30 cellular contexts compared by ENCODE assay signal in genomic region chr9:109190151-109190550, GRCh38.
DNase-seq lines count a peak whose midpoint lies in the region; ATAC-seq lines count a peak whose summit lies in the region.
"Had no signal": no experiment of that assay in that cellular context is flagged by ENCODE, and none has a peak within 500 bp of the region (broad histone marks: within the 10 kb centered on the region; RNA-seq: fewer than 3 reads in every experiment).

No MANE protein-coding gene starts in this region.

- H3K4me1 Mint-ChIP-seq in stimulated activated naive CD8-positive, alpha-beta T cell treated with anti-CD3 and anti-CD28 coated beads, Interleukin-15, amount 100 ng/mL, for 72 hours = peaks cover 7% of the 10 kb centered on the region
- H3K4me1 Mint-ChIP-seq in activated naive CD8-positive, alpha-beta T cell treated with anti-CD3 and anti-CD28 coated beads, Interleukin-2, amount 50 U/mL, for 24 hours = no peaks in the 10 kb centered on the region
- peaks cover 3 to 7% of the 10 kb centered on the region in 2 donors for H3K4me1 Mint-ChIP-seq in stimulated activated naive B cell treated with anti-CD40 and anti-IgM and Interleukin-4, amounts not matched to agents 10 μg/mL and 1 μg/mL and 100 μg/mL, for 72 hours
- H3K4me1 Mint-ChIP-seq: endodermal cell, nephron had no signal

- H3K9me3 Mint-ChIP-seq in stimulated activated naive CD8-positive, alpha-beta T cell treated with anti-CD3 and anti-CD28 coated beads, Interleukin-15, amount 100 ng/mL, for 72 hours = no peaks in the 10 kb centered on the region
- H3K9me3 Mint-ChIP-seq in activated naive CD8-positive, alpha-beta T cell treated with anti-CD3 and anti-CD28 coated beads, Interleukin-2, amount 50 U/mL, for 24 hours = no peaks in the 10 kb centered on the region
- no peaks in the 10 kb centered on the region for H3K9me3 Mint-ChIP-seq in stimulated activated naive B cell treated with anti-CD40 and anti-IgM and Interleukin-4, amounts not matched to agents 10 μg/mL and 1 μg/mL and 100 μg/mL, for 72 hours
- H3K9me3 Mint-ChIP-seq: CD4-positive, alpha-beta T cell; endodermal cell; nephron had no signal

- H3K4me3 Mint-ChIP-seq in stimulated activated naive CD8-positive, alpha-beta T cell treated with anti-CD3 and anti-CD28 coated beads, Interleukin-15, amount 100 ng/mL, for 72 hours = no peak overlapping the region
- H3K4me3 Mint-ChIP-seq in activated naive CD8-positive, alpha-beta T cell treated with anti-CD3 and anti-CD28 coated beads, Interleukin-2, amount 50 U/mL, for 24 hours = no peak overlapping the region
- no peak overlapping the region for H3K4me3 Mint-ChIP-seq in stimulated activated naive B cell treated with anti-CD40 and anti-IgM and Interleukin-4, amounts not matched to agents 10 μg/mL and 1 μg/mL and 100 μg/mL, for 72 hours
- H3K4me3 Mint-ChIP-seq: CD4-positive, alpha-beta T cell; endodermal cell; nephron had no signal

- peak overlapping the region in 1 of 2 donors; percentile 19 for H3K27ac Mint-ChIP-seq in stimulated activated naive CD8-positive, alpha-beta T cell treated with anti-CD3 and anti-CD28 coated beads, Interleukin-15, amount 100 ng/mL, for 72 hours
- no peak overlapping the region for H3K27ac Mint-ChIP-seq in activated naive CD8-positive, alpha-beta T cell treated with anti-CD3 and anti-CD28 coated beads, Interleukin-2, amount 50 U/mL, for 24 hours
- no peak overlapping the region for H3K27ac Mint-ChIP-seq in stimulated activated naive B cell treated with anti-CD40 and anti-IgM and Interleukin-4, amounts not matched to agents 10 μg/mL and 1 μg/mL and 100 μg/mL, for 72 hours
- H3K27ac Mint-ChIP-seq: CD4-positive, alpha-beta T cell; endodermal cell; nephron had no signal

- peak overlapping the region; percentile 28 for H3K27ac ChIP-seq in epithelial cell of prostate
- H3K27ac ChIP-seq: breast epithelium, gastrocnemius medialis, ovary, right atrium auricular region, SK-N-MC, spleen, stomach, vagina had no signal

- peaks cover 6% of the 10 kb centered on the region for H3K27me3 Mint-ChIP-seq in stimulated activated naive CD8-positive, alpha-beta T cell treated with anti-CD3 and anti-CD28 coated beads, Interleukin-15, amount 100 ng/mL, for 72 hours
- H3K27me3 Mint-ChIP-seq in activated naive CD8-positive, alpha-beta T cell treated with anti-CD3 and anti-CD28 coated beads, Interleukin-2, amount 50 U/mL, for 24 hours = no peaks in the 10 kb centered on the region
- H3K27me3 Mint-ChIP-seq in stimulated activated naive B cell treated with anti-CD40 and anti-IgM and Interleukin-4, amounts not matched to agents 10 μg/mL and 1 μg/mL and 100 μg/mL, for 72 hours = peaks cover 18 to 20% of the 10 kb centered on the region in 2 donors

- peak; percentile 21 for ATAC-seq in stimulated activated naive CD8-positive, alpha-beta T cell treated with anti-CD3 and anti-CD28 coated beads, Interleukin-15, Interleukin-2, amounts not matched to agents 100 U/mL and 50 U/mL, for 24 hours
- no peak for ATAC-seq in stimulated activated naive CD8-positive, alpha-beta T cell treated with anti-CD3 and anti-CD28 coated beads, Interleukin-15, amount 100 ng/mL, for 72 hours
- peak; percentile 18 for ATAC-seq in activated naive CD8-positive, alpha-beta T cell treated with anti-CD3 and anti-CD28 coated beads, Interleukin-2, amount 50 U/mL, for 24 hours
- ATAC-seq in stimulated activated naive B cell treated with anti-CD40 and anti-IgM and Interleukin-4, amounts not matched to agents 10 μg/mL and 1 μg/mL and 100 μg/mL, for 72 hours (replicated peaks) = peak; percentile 33 to 57
- ATAC-seq: gastrocnemius medialis, GM12878, K562, left cardiac atrium had no signal

- DNase-seq in stimulated activated naive CD8-positive, alpha-beta T cell treated with anti-CD3 and anti-CD28 coated beads, Interleukin-15, Interleukin-2, amounts not matched to agents 100 U/mL and 50 U/mL, for 24 hours = no peak
- DNase-seq in stimulated activated naive CD8-positive, alpha-beta T cell treated with anti-CD3 and anti-CD28 coated beads, Interleukin-15, amount 100 ng/mL, for 72 hours = no peak
- DNase-seq in activated naive CD8-positive, alpha-beta T cell treated with anti-CD3 and anti-CD28 coated beads, Interleukin-2, amount 50 U/mL, for 24 hours = no peak
- no peak for DNase-seq in epithelial cell of prostate (ENCODE audit: low read depth, low spot score)
- no peak for DNase-seq in stimulated activated naive B cell treated with anti-CD40 and anti-IgM and Interleukin-4, amounts not matched to agents 10 μg/mL and 1 μg/mL and 100 μg/mL, for 72 hours
- DNase-seq in DMS53 (lab: John Stamatoyannopoulos, UW) = no peak
- DNase-seq in OCI-M1 (lab: John Stamatoyannopoulos, UW) = no peak
- DNase-seq in AG20443 (ENCODE audit: low spot score) = no peak
- DNase-seq: activated naive CD4-positive, alpha-beta T cell treated with Interleukin-2 at 50 U/mL for 16 hours; AML-193; amygdala; CD4-positive, alpha-beta T cell; endodermal cell; gastrocnemius medialis; left cardiac atrium; NCI-H1105; NCI-H187; NCI-H2171; NCI-H510A; ovary; spleen; stimulated activated CD4-positive, alpha-beta T cell treated with anti-CD3 and anti-CD28 coated beads, Interleukin-2, amount 100 ng/mL, for 24 hours; stomach had no signal

- no peaks in the 10 kb centered on the region for H3K36me3 Mint-ChIP-seq in activated naive CD8-positive, alpha-beta T cell treated with anti-CD3 and anti-CD28 coated beads, Interleukin-2, amount 50 U/mL, for 24 hours (ENCODE audit: low read depth)
- no peaks in the 10 kb centered on the region for H3K36me3 Mint-ChIP-seq in stimulated activated naive B cell treated with anti-CD40 and anti-IgM and Interleukin-4, amounts not matched to agents 10 μg/mL and 1 μg/mL and 100 μg/mL, for 72 hours
